In genomic region chr9:114238919-114239879, GRCh38 we compare ENCODE assay signal across 9 cellular contexts.
DNase-seq lines count a peak whose midpoint lies in the region; ATAC-seq, FAIRE-seq and TF ChIP-seq lines count a peak whose summit lies in the region.
"Had no signal": no experiment of that assay in that cellular context is flagged by ENCODE, and none has a peak within 500 bp of the region (broad histone marks: within the 10 kb centered on the region; RNA-seq: fewer than 3 reads in every experiment).

No MANE protein-coding gene starts in this region.

- H3K27ac Mint-ChIP-seq in MCF 10A (ENCODE audit: low read depth, unreplicated experiment), result no peak overlapping the region

- H3K9me3 ChIP-seq in psoas muscle, result no peaks in the 10 kb centered on the region

- DNase-seq in H7 (peak; percentile 92), RKO (ENCODE audit: low spot score) (peak; percentile 33), fibroblast of pulmonary artery (ENCODE audit: low read depth) (peak; percentile 47), psoas muscle (no peak), MCF 10A (ENCODE audit: unreplicated experiment) (no peak), GM12892 (ENCODE audit: insufficient read length) (no peak)
- no peak for DNase-seq in stimulated activated CD4-positive, alpha-beta T cell treated with anti-CD3 and anti-CD28 coated beads, Interleukin-1b, Interleukin-23, amount 100 ng/mL, for 48 hours

- no peak for ATAC-seq in psoas muscle
- no peak for ATAC-seq in activated CD4-positive, CD25-positive, alpha-beta regulatory T cell treated with anti-CD3 and anti-CD28 coated beads, Interleukin-2, amount 50 U/mL, for 24 hours

- H3K4me3 Mint-ChIP-seq in MCF 10A (ENCODE audit: unreplicated experiment), result no peak overlapping the region

- no peaks in the 10 kb centered on the region for H3K4me1 Mint-ChIP-seq in MCF 10A (ENCODE audit: insufficient read depth, unreplicated experiment)

- peak; percentile 51 for TF ChIP-seq CTCF in fibroblast of pulmonary artery (IDR thresholded peaks at IDR 0.05; ENCODE audit: low read length, missing control alignments)
- peak; percentile 20 for TF ChIP-seq CTCF in psoas muscle (IDR thresholded peaks at IDR 0.05)
- no peak for TF ChIP-seq CTCF in MCF 10A (IDR thresholded peaks at IDR 0.05; ENCODE audit: unreplicated experiment)

- no peaks in the 10 kb centered on the region for H3K27me3 Mint-ChIP-seq in MCF 10A (ENCODE audit: insufficient read depth, unreplicated experiment)

- H3K9me3 Mint-ChIP-seq in MCF 10A (ENCODE audit: unreplicated experiment), result no peaks in the 10 kb centered on the region

- FAIRE-seq in GM12892 (lab: Jason Lieb, UNC), result no peak

- no TSS peak for BruUV-seq in MCF 10A (replicated peaks; lab: Mats Ljungman, UMichigan)

- H3K27me3 ChIP-seq in H7 (ENCODE audit: control insufficient read depth, insufficient read depth, low read length), result no peaks in the 10 kb centered on the region
- H3K27me3 ChIP-seq in psoas muscle (ENCODE audit: insufficient read depth in 3 of 3, low read length in 2 of 3), result no peaks in the 10 kb centered on the region

- CTCF ChIA-PET in MCF 10A (lab: Yijun Ruan, JAX), result interaction anchor here (0.6 to 1.4 kb wide), 4 partner anchors 25 to 210 kb away, joined by 3 to 4 read pairs (median 3); no protein-coding TSS in a partner anchor

- intact Hi-C loops in psoas muscle (cut with DNase I) (no loop called here), MCF 10A (cut with micrococcal nuclease) (no loop called here)

- H3K36me3 ChIP-seq in H7 (replicated peaks; ENCODE audit: control insufficient read depth, insufficient read depth, low read length), result peaks cover 2% of the 10 kb centered on the region
- H3K36me3 ChIP-seq in psoas muscle (ENCODE audit: insufficient read depth in 1 of 2, low read depth in 1 of 2), result no peaks in the 10 kb centered on the region

- H3K27ac ChIP-seq in psoas muscle, result no peak overlapping the region
- H3K27ac ChIP-seq: KMS-11 had no signal

- no peak overlapping the region for H3K4me3 ChIP-seq in H7 (ENCODE audit: insufficient read depth, low read depth, low read length)
- no peak overlapping the region for H3K4me3 ChIP-seq in fibroblast of pulmonary artery (replicated peaks; ENCODE audit: low read depth, low read length)
- H3K4me3 ChIP-seq in psoas muscle, result no peak overlapping the region

- peaks cover 14% of the 10 kb centered on the region for H3K4me1 ChIP-seq in psoas muscle

- no peaks in the 10 kb centered on the region for H3K36me3 Mint-ChIP-seq in MCF 10A (ENCODE audit: insufficient read depth, unreplicated experiment)

- WGBS in psoas muscle, 3 donors, result 72 to 80% (median 74%) methylated on average over 14 of the region's 14 CpGs

- POLR2A ChIA-PET in MCF 10A (lab: Yijun Ruan, JAX), result no interaction called here

- TF ChIP-seq POLR2A in GM12892 (IDR thresholded peaks at IDR 0.05; ENCODE audit: low read depth, low read length), result no peak

Comparison
In these comparisons a context has a peak if more than half of its experiments do, and no peak if none do; other contexts are left out.
1. DNase-seq: peak in H7 (single experiment), RKO (single experiment) and fibroblast of pulmonary artery (single experiment); none in psoas muscle (0 of 2), MCF 10A (single experiment), stimulated activated CD4-positive, alpha-beta T cell treated with anti-CD3 and anti-CD28 coated beads, Interleukin-1b, Interleukin-23, amount 100 ng/mL, for 48 hours (single experiment) and GM12892 (single experiment).